In the genomic region with DNA sequence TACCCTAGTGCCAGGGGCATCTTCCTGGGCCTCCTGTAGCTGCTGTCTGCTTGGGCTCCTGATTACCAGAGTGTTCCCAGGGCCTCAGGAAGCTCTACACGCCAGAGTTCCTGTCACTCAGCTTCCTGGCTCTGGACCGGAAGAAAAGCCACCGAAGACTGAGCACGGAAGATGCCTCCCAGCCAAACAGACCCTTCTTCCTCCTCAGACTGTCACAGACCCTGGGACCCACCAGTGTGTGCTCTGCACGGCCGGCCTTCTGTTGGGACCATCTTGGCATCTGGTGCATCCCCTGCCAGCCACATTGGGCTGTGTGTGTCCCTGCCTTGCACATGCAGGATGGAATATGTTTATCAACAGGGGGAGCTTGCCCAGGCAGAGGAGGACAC, we compare ENCODE assay signal across 24 cellular contexts.
"Had no signal": no experiment of that assay in that cellular context is flagged by ENCODE, and none has a peak within 500 bp of the region (broad histone marks: within the 10 kb centered on the region; RNA-seq: fewer than 3 reads in every experiment).

No MANE protein-coding gene starts in this region.

- H3K4me3 Mint-ChIP-seq: activated naive CD4-positive, alpha-beta T cell treated with anti-CD3 and anti-CD28 coated beads, Interleukin-2, amount 10 ng/mL, durations not matched to agents 7 days and 5 days; activated T-cell treated with anti-CD3 and anti-CD28 coated beads, Interleukin-2, amount 50 U/mL, for 24 hours; natural killer cell; neural progenitor cell; stimulated activated naive CD8-positive, alpha-beta T cell treated with anti-CD3 and anti-CD28 coated beads, Interleukin-15, Interleukin-2, amounts not matched to agents 100 ng/mL and 50 ng/mL, for 24 hours; type B pancreatic cell had no signal

- H2AFZ ChIP-seq: neural progenitor cell had no signal

- H3K27me3 Mint-ChIP-seq: activated naive CD4-positive, alpha-beta T cell treated with anti-CD3 and anti-CD28 coated beads, Interleukin-2, amount 10 ng/mL, durations not matched to agents 7 days and 5 days; activated T-cell treated with anti-CD3 and anti-CD28 coated beads, Interleukin-2, amount 50 U/mL, for 24 hours; stimulated activated naive CD8-positive, alpha-beta T cell treated with anti-CD3 and anti-CD28 coated beads, Interleukin-15, Interleukin-2, amounts not matched to agents 100 ng/mL and 50 ng/mL, for 24 hours; type B pancreatic cell had no signal

- H3K27ac Mint-ChIP-seq: activated naive CD4-positive, alpha-beta T cell treated with anti-CD3 and anti-CD28 coated beads, Interleukin-2, amount 10 ng/mL, durations not matched to agents 7 days and 5 days; activated T-cell treated with anti-CD3 and anti-CD28 coated beads, Interleukin-2, amount 50 U/mL, for 24 hours; natural killer cell; neural progenitor cell; stimulated activated naive CD8-positive, alpha-beta T cell treated with anti-CD3 and anti-CD28 coated beads, Interleukin-15, Interleukin-2, amounts not matched to agents 100 ng/mL and 50 ng/mL, for 24 hours; type B pancreatic cell had no signal

- H3K9me3 Mint-ChIP-seq: activated naive CD4-positive, alpha-beta T cell treated with anti-CD3 and anti-CD28 coated beads, Interleukin-2, amount 10 ng/mL, durations not matched to agents 7 days and 5 days; activated T-cell treated with anti-CD3 and anti-CD28 coated beads, Interleukin-2, amount 50 U/mL, for 24 hours; natural killer cell; neural progenitor cell; stimulated activated naive CD8-positive, alpha-beta T cell treated with anti-CD3 and anti-CD28 coated beads, Interleukin-15, Interleukin-2, amounts not matched to agents 100 ng/mL and 50 ng/mL, for 24 hours; type B pancreatic cell had no signal

- H3K4me1 Mint-ChIP-seq: activated naive CD4-positive, alpha-beta T cell treated with anti-CD3 and anti-CD28 coated beads, Interleukin-2, amount 10 ng/mL, durations not matched to agents 7 days and 5 days; natural killer cell; neural progenitor cell had no signal

- H3K27ac ChIP-seq: neural progenitor cell, WERI-Rb-1 had no signal

- H3K36me3 Mint-ChIP-seq: activated naive CD4-positive, alpha-beta T cell treated with anti-CD3 and anti-CD28 coated beads, Interleukin-2, amount 10 ng/mL, durations not matched to agents 7 days and 5 days; natural killer cell had no signal

- H3K4me1 ChIP-seq: neural progenitor cell had no signal

- H3K4me2 ChIP-seq: neural progenitor cell had no signal

- H3K27me3 ChIP-seq: neural progenitor cell had no signal

- H3K4me3 ChIP-seq: neural progenitor cell had no signal

- H3K9ac ChIP-seq: neural progenitor cell had no signal

- DNase-seq: activated CD8-positive, alpha-beta memory T cell treated with anti-CD3 and anti-CD28 coated beads, Interleukin-2, amount 50 U/mL, for 48 hours; activated gamma-delta T cell; activated naive CD4-positive, alpha-beta T cell treated with anti-CD3 and anti-CD28 coated beads, Interleukin-2, amount 10 ng/mL, durations not matched to agents 7 days and 5 days; activated T-cell treated with anti-CD3 and anti-CD28 coated beads, Interleukin-2, amount 50 U/mL, for 24 hours; amygdala; caudate nucleus; cortex of kidney; foreskin fibroblast; head of caudate nucleus; hippocampal formation; left cardiac atrium; natural killer cell; occipital lobe; right cardiac atrium; stimulated activated CD4-positive, alpha-beta T cell treated with anti-CD3 and anti-CD28 coated beads, Interleukin-4, amount 100 ng/mL, for 1 hour; substantia nigra; T-helper 1 cell; T-helper 9 cell; WERI-Rb-1 had no signal

- H3K36me3 ChIP-seq: neural progenitor cell, WERI-Rb-1 had no signal

- ATAC-seq: activated CD4-positive, CD25-positive, alpha-beta regulatory T cell treated with anti-CD3 and anti-CD28 coated beads, Interleukin-2, amount 50 U/mL, for 24 hours; esophagus mucosa; left cardiac atrium; natural killer cell; right cardiac atrium had no signal
